In the genomic region with DNA sequence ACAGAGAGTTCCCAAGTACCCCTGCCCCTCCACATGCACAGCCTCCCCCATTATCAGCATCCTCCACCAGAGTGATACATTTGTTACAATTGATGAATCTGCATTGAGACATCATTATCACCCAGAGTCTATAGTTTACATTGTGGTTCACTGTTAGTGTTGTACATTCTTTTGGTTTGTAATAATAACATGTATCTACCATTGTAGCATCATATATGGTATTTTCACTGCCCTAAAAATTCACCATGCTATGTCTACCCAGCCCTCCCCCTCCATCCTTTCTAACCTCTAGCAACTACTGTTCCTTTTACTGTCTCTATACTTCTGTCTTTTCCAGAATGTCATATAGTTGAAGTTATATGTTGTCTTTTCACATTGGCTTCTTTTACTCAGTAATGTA, we compare ENCODE assay signal across 29 cellular contexts.
"Had no signal": no experiment of that assay in that cellular context is flagged by ENCODE, and none has a peak within 500 bp of the region (broad histone marks: within the 10 kb centered on the region; RNA-seq: fewer than 3 reads in every experiment).

No MANE protein-coding gene starts in this region.

- H3K9me3 Mint-ChIP-seq: nephron progenitor cell; neural crest cell; stimulated activated naive CD8-positive, alpha-beta T cell treated with anti-CD3 and anti-CD28 coated beads, Interleukin-15, Interleukin-2, amounts not matched to agents 100 ng/mL and 50 ng/mL, for 24 hours had no signal

- H3K27ac Mint-ChIP-seq: natural killer cell treated with Interleukin-12 subunit alpha and Interleukin-12 subunit beta and Interleukin-15 and Interleukin-18, amount 100 ng/mL, for 72 hours; nephron progenitor cell; progenitor cell of endocrine pancreas; stimulated activated effector memory CD8-positive, alpha-beta T cell treated with anti-CD3 and anti-CD28 coated beads, Interleukin-12 subunit alpha, Interleukin-12 subunit beta, amount 100 ng/mL, for 72 hours; stimulated activated naive B cell treated with anti-CD40 and anti-IgM and Interleukin-4, amounts not matched to agents 10 μg/mL and 1 μg/mL and 100 μg/mL, for 72 hours; stimulated activated naive CD8-positive, alpha-beta T cell treated with anti-CD3 and anti-CD28 coated beads, Interleukin-15, Interleukin-2, amounts not matched to agents 100 ng/mL and 50 ng/mL, for 24 hours had no signal

- H3K79me2 ChIP-seq: parathyroid adenoma had no signal

- H3K27me3 ChIP-seq: neutrophil, ovary, right lobe of liver, sigmoid colon, stomach, thyroid gland, tibial nerve, upper lobe of left lung, vagina had no signal

- H3K4me3 ChIP-seq: ovary, psoas muscle, right lobe of liver, sigmoid colon, stomach, thoracic aorta, thyroid gland, tibial nerve, upper lobe of left lung, vagina had no signal

- H2AFZ ChIP-seq: parathyroid adenoma had no signal

- H3K4me1 Mint-ChIP-seq: nephron progenitor cell; stimulated activated effector memory CD8-positive, alpha-beta T cell treated with anti-CD3 and anti-CD28 coated beads, Interleukin-12 subunit alpha, Interleukin-12 subunit beta, amount 100 ng/mL, for 72 hours; stimulated activated naive B cell treated with anti-CD40 and anti-IgM and Interleukin-4, amounts not matched to agents 10 μg/mL and 1 μg/mL and 100 μg/mL, for 72 hours had no signal

- H3K36me3 ChIP-seq: neutrophil, ovary, right lobe of liver, sigmoid colon, stomach, thoracic aorta, thyroid gland, tibial nerve, upper lobe of left lung, vagina had no signal

- H3K27me3 Mint-ChIP-seq: natural killer cell treated with Interleukin-12 subunit alpha and Interleukin-12 subunit beta and Interleukin-15 and Interleukin-18, amount 100 ng/mL, for 72 hours; progenitor cell of endocrine pancreas; stimulated activated naive B cell treated with anti-CD40 and anti-IgM and Interleukin-4, amounts not matched to agents 10 μg/mL and 1 μg/mL and 100 μg/mL, for 72 hours; stimulated activated naive CD8-positive, alpha-beta T cell treated with anti-CD3 and anti-CD28 coated beads, Interleukin-15, Interleukin-2, amounts not matched to agents 100 ng/mL and 50 ng/mL, for 24 hours had no signal

- H3K9ac ChIP-seq: parathyroid adenoma had no signal

- H3K4me3 Mint-ChIP-seq: natural killer cell treated with Interleukin-12 subunit alpha and Interleukin-12 subunit beta and Interleukin-15 and Interleukin-18, amount 100 ng/mL, for 72 hours; nephron progenitor cell; neural crest cell; stimulated activated effector memory CD8-positive, alpha-beta T cell treated with anti-CD3 and anti-CD28 coated beads, Interleukin-12 subunit alpha, Interleukin-12 subunit beta, amount 100 ng/mL, for 72 hours; stimulated activated naive B cell treated with anti-CD40 and anti-IgM and Interleukin-4, amounts not matched to agents 10 μg/mL and 1 μg/mL and 100 μg/mL, for 72 hours; stimulated activated naive CD8-positive, alpha-beta T cell treated with anti-CD3 and anti-CD28 coated beads, Interleukin-15, Interleukin-2, amounts not matched to agents 100 ng/mL and 50 ng/mL, for 24 hours had no signal

- H3K9me3 ChIP-seq: neutrophil, ovary, psoas muscle, right lobe of liver, sigmoid colon, thoracic aorta, thyroid gland, vagina had no signal

- H3K4me1 ChIP-seq: parathyroid adenoma, psoas muscle, right lobe of liver, sigmoid colon, stomach, thyroid gland, tibial nerve, upper lobe of left lung, vagina had no signal

- H3K36me3 Mint-ChIP-seq: natural killer cell treated with Interleukin-12 subunit alpha and Interleukin-12 subunit beta and Interleukin-15 and Interleukin-18, amount 100 ng/mL, for 72 hours; stimulated activated effector memory CD8-positive, alpha-beta T cell treated with anti-CD3 and anti-CD28 coated beads, Interleukin-12 subunit alpha, Interleukin-12 subunit beta, amount 100 ng/mL, for 72 hours; stimulated activated naive B cell treated with anti-CD40 and anti-IgM and Interleukin-4, amounts not matched to agents 10 μg/mL and 1 μg/mL and 100 μg/mL, for 72 hours had no signal

- ATAC-seq: natural killer cell treated with Interleukin-12 subunit alpha and Interleukin-12 subunit beta and Interleukin-15 and Interleukin-18, amount 100 ng/mL, for 72 hours; psoas muscle; right cardiac atrium; right lobe of liver; stimulated activated effector memory CD8-positive, alpha-beta T cell treated with anti-CD3 and anti-CD28 coated beads, Interleukin-12 subunit alpha, Interleukin-12 subunit beta, amount 100 ng/mL, for 72 hours; stimulated activated naive B cell treated with anti-CD40 and anti-IgM and Interleukin-4, amounts not matched to agents 10 μg/mL and 1 μg/mL and 100 μg/mL, for 72 hours had no signal

- DNase-seq: nephron progenitor cell; nucleus accumbens; ovary; posterior cingulate gyrus; psoas muscle; right cardiac atrium; right lobe of liver; sigmoid colon; small intestine; stimulated activated CD4-positive, alpha-beta T cell treated with anti-CD3 and anti-CD28 coated beads, Interleukin-15, amount 100 ng/mL, for 24 hours; stimulated activated CD4-positive, alpha-beta T cell treated with anti-CD3 and anti-CD28 coated beads, Interleukin-2, amount 100 ng/mL, for 24 hours; stimulated activated CD4-positive, alpha-beta T cell treated with anti-CD3 and anti-CD28 coated beads, Interleukin-2, amount 100 ng/mL, for 48 hours; stimulated activated CD4-positive, alpha-beta T cell treated with anti-CD3 and anti-CD28 coated beads, Interleukin-4, amount 100 ng/mL, for 24 hours; stimulated activated naive B cell treated with anti-CD40 and anti-IgM and Interleukin-4, amounts not matched to agents 10 μg/mL and 1 μg/mL and 100 μg/mL, for 72 hours; stimulated activated naive CD4-positive, alpha-beta T cell treated with Interleukin-2 at 50 U/mL for 16 hours; stomach; thyroid gland; trophoblast cell; upper lobe of left lung had no signal

- H3K27ac ChIP-seq: neutrophil, ovary, parathyroid adenoma, psoas muscle, right lobe of liver, sigmoid colon, stomach, thoracic aorta, thyroid gland, tibial nerve, upper lobe of left lung, vagina had no signal
